ENCODE assay signal across 39 cellular contexts in genomic region chr7:79540592-79540991, GRCh38.
"Had no signal": no experiment of that assay in that cellular context is flagged by ENCODE, and none has a peak within 500 bp of the region (broad histone marks: within the 10 kb centered on the region; RNA-seq: fewer than 3 reads in every experiment).

No MANE protein-coding gene starts in this region.

- H3K4me3 ChIP-seq: adrenal gland, ascending aorta, body of pancreas, breast epithelium, cardiac muscle cell had no signal

- H3K27me3 Mint-ChIP-seq: activated naive CD4-positive, alpha-beta T cell treated with anti-CD3 and anti-CD28 coated beads, Interleukin-2, amount 10 ng/mL, durations not matched to agents 7 days and 5 days; activated naive CD4-positive, alpha-beta T cell treated with anti-CD3 and anti-CD28 coated beads, Interleukin-2, amount 50 U/mL, for 24 hours; activated naive CD8-positive, alpha-beta T cell; activated naive CD8-positive, alpha-beta T cell treated with anti-CD3 and anti-CD28 coated beads for 36 hours; activated naive CD8-positive, alpha-beta T cell treated with anti-CD3 and anti-CD28 coated beads, Interleukin-2, amount 10 ng/mL, durations not matched to agents 7 days and 5 days; activated naive CD8-positive, alpha-beta T cell treated with anti-CD3 and anti-CD28 coated beads, Interleukin-2, amount 50 U/mL, for 24 hours; activated T-cell treated with anti-CD3 and anti-CD28 coated beads, Interleukin-2, amount 50 U/mL, for 24 hours; activated T-helper 17 cell treated with anti-CD3 and anti-CD28 coated beads, Interleukin-2, amount 50 U/mL, for 72 hours; brain; central memory CD8-positive, alpha-beta T cell had no signal

- H3K4me3 Mint-ChIP-seq: activated naive CD4-positive, alpha-beta T cell treated with anti-CD3 and anti-CD28 coated beads for 36 hours; activated naive CD4-positive, alpha-beta T cell treated with anti-CD3 and anti-CD28 coated beads, Interleukin-2, amount 10 ng/mL, durations not matched to agents 7 days and 5 days; activated naive CD4-positive, alpha-beta T cell treated with anti-CD3 and anti-CD28 coated beads, Interleukin-2, amount 50 U/mL, for 24 hours; activated naive CD8-positive, alpha-beta T cell; activated naive CD8-positive, alpha-beta T cell treated with anti-CD3 and anti-CD28 coated beads for 36 hours; activated naive CD8-positive, alpha-beta T cell treated with anti-CD3 and anti-CD28 coated beads, Interleukin-2, amount 10 ng/mL, durations not matched to agents 7 days and 5 days; activated naive CD8-positive, alpha-beta T cell treated with anti-CD3 and anti-CD28 coated beads, Interleukin-2, amount 50 U/mL, for 24 hours; activated T-cell treated with anti-CD3 and anti-CD28 coated beads, Interleukin-2, amount 50 U/mL, for 24 hours; activated T-cell treated with anti-CD3 and anti-CD28 coated beads, Interleukin-2, amount 50 U/mL, for 4 hours; activated T-cell treated with anti-CD3 and anti-CD28 coated beads, Interleukin-2, amount 50 U/mL, for 72 hours; activated T-helper 1 cell treated with anti-CD3 and anti-CD28 coated beads, Interleukin-12 subunit alpha, Interleukin-12 subunit beta, Interleukin-2, Interleukin-4 antibody, amounts not matched to agents 30 ng/mL and 10 ng/mL and 1 ng/mL, durations not matched to agents 14 hours and 24 hours and 36 hours; activated T-helper 17 cell treated with anti-CD3 and anti-CD28 coated beads, Interleukin-2, amount 50 U/mL, for 72 hours; brain; central memory CD8-positive, alpha-beta T cell had no signal

- H3K27me3 ChIP-seq: adrenal gland, ascending aorta, body of pancreas, brain microvascular endothelial cell, breast epithelium, cardiac muscle cell had no signal

- H3K36me3 Mint-ChIP-seq: activated naive CD4-positive, alpha-beta T cell treated with anti-CD3 and anti-CD28 coated beads, Interleukin-2, amount 10 ng/mL, durations not matched to agents 7 days and 5 days; activated naive CD4-positive, alpha-beta T cell treated with anti-CD3 and anti-CD28 coated beads, Interleukin-2, amount 50 U/mL, for 24 hours; activated naive CD4-positive, alpha-beta T cell treated with anti-CD3 and anti-CD28 coated beads, Interleukin-2, amount 50 U/mL, for 72 hours; activated naive CD8-positive, alpha-beta T cell; activated naive CD8-positive, alpha-beta T cell treated with anti-CD3 and anti-CD28 coated beads for 36 hours; activated naive CD8-positive, alpha-beta T cell treated with anti-CD3 and anti-CD28 coated beads, Interleukin-2, amount 10 ng/mL, durations not matched to agents 7 days and 5 days; brain had no signal

- H3K9me3 Mint-ChIP-seq: activated naive CD4-positive, alpha-beta T cell treated with anti-CD3 and anti-CD28 coated beads for 36 hours; activated naive CD4-positive, alpha-beta T cell treated with anti-CD3 and anti-CD28 coated beads, Interleukin-2, amount 10 ng/mL, durations not matched to agents 7 days and 5 days; activated naive CD4-positive, alpha-beta T cell treated with anti-CD3 and anti-CD28 coated beads, Interleukin-2, amount 50 U/mL, for 24 hours; activated naive CD8-positive, alpha-beta T cell treated with anti-CD3 and anti-CD28 coated beads for 36 hours; activated naive CD8-positive, alpha-beta T cell treated with anti-CD3 and anti-CD28 coated beads, Interleukin-2, amount 10 ng/mL, durations not matched to agents 7 days and 5 days; activated naive CD8-positive, alpha-beta T cell treated with anti-CD3 and anti-CD28 coated beads, Interleukin-2, amount 50 U/mL, for 24 hours; activated T-cell treated with anti-CD3 and anti-CD28 coated beads, Interleukin-2, amount 50 U/mL, for 72 hours; activated T-helper 1 cell treated with anti-CD3 and anti-CD28 coated beads, Interleukin-12 subunit alpha, Interleukin-12 subunit beta, Interleukin-2, Interleukin-4 antibody, amounts not matched to agents 30 ng/mL and 10 ng/mL and 1 ng/mL, durations not matched to agents 14 hours and 24 hours and 36 hours had no signal

- H3K27ac ChIP-seq: adrenal gland, ascending aorta, body of pancreas, brain microvascular endothelial cell, breast epithelium, cardiac muscle cell had no signal

- H3K9me3 ChIP-seq: adrenal gland, ascending aorta, body of pancreas, breast epithelium had no signal

- DNase-seq: activated effector memory CD4-positive, alpha-beta T cell treated with anti-CD3 and anti-CD28 coated beads, Interleukin-2, amount 50 U/mL, for 16 hours; activated effector memory CD4-positive, alpha-beta T cell treated with Interleukin-2 at 50 U/mL for 16 hours; activated gamma-delta T cell; activated gamma-delta T cell treated with Interleukin-2 at 50 U/mL for 16 hours; activated naive CD4-positive, alpha-beta T cell; activated naive CD4-positive, alpha-beta T cell treated with anti-CD3 and anti-CD28 coated beads for 36 hours; activated naive CD4-positive, alpha-beta T cell treated with anti-CD3 and anti-CD28 coated beads, Interleukin-2, amount 10 ng/mL, durations not matched to agents 7 days and 5 days; activated naive CD4-positive, alpha-beta T cell treated with anti-CD3 and anti-CD28 coated beads, Interleukin-2, amount 50 U/mL, for 16 hours; activated naive CD4-positive, alpha-beta T cell treated with Interleukin-2 at 50 U/mL for 16 hours; activated naive CD8-positive, alpha-beta T cell treated with anti-CD3 and anti-CD28 coated beads for 36 hours; activated naive CD8-positive, alpha-beta T cell treated with anti-CD3 and anti-CD28 coated beads, Interleukin-2, amount 10 ng/mL, durations not matched to agents 7 days and 5 days; activated naive CD8-positive, alpha-beta T cell treated with anti-CD3 and anti-CD28 coated beads, Interleukin-2, amount 50 U/mL, for 24 hours; activated T-cell treated with anti-CD3 and anti-CD28 coated beads, Interleukin-2, amount 50 U/mL, for 24 hours; activated T-cell treated with anti-CD3 and anti-CD28 coated beads, Interleukin-2, amount 50 U/mL, for 4 hours; activated T-cell treated with anti-CD3 and anti-CD28 coated beads, Interleukin-2, amount 50 U/mL, for 48 hours; activated T-cell treated with anti-CD3 and anti-CD28 coated beads, Interleukin-2, amount 50 U/mL, for 72 hours; adrenal gland; amniotic stem cell; amygdala; anterior cingulate cortex; aorta; body of pancreas; brain microvascular endothelial cell; caudate nucleus; central memory CD4-positive, alpha-beta T cell; cerebellar nuclear complex had no signal

- FAIRE-seq: astrocyte, bronchial epithelial cell had no signal

- H3K4me1 Mint-ChIP-seq: activated naive CD4-positive, alpha-beta T cell treated with anti-CD3 and anti-CD28 coated beads, Interleukin-2, amount 10 ng/mL, durations not matched to agents 7 days and 5 days; activated naive CD4-positive, alpha-beta T cell treated with anti-CD3 and anti-CD28 coated beads, Interleukin-2, amount 50 U/mL, for 24 hours; activated naive CD8-positive, alpha-beta T cell treated with anti-CD3 and anti-CD28 coated beads for 36 hours; activated naive CD8-positive, alpha-beta T cell treated with anti-CD3 and anti-CD28 coated beads, Interleukin-2, amount 10 ng/mL, durations not matched to agents 7 days and 5 days; activated naive CD8-positive, alpha-beta T cell treated with anti-CD3 and anti-CD28 coated beads, Interleukin-2, amount 50 U/mL, for 24 hours; activated T-helper 17 cell treated with anti-CD3 and anti-CD28 coated beads, Interleukin-2, amount 50 U/mL, for 72 hours; brain; central memory CD8-positive, alpha-beta T cell had no signal

- H3K36me3 ChIP-seq: adrenal gland, ascending aorta, brain microvascular endothelial cell, breast epithelium, cardiac muscle cell had no signal

- ATAC-seq: activated naive CD4-positive, alpha-beta T cell treated with anti-CD3 and anti-CD28 coated beads, Interleukin-2, amount 50 U/mL, for 72 hours; activated naive CD8-positive, alpha-beta T cell treated with anti-CD3 and anti-CD28 coated beads, Interleukin-2, amount 50 U/mL, for 24 hours; activated T-cell treated with anti-CD3 and anti-CD28 coated beads, Interleukin-2, amount 50 U/mL, for 4 hours; activated T-cell treated with anti-CD3 and anti-CD28 coated beads, Interleukin-2, amount 50 U/mL, for 72 hours; activated T-helper 17 cell treated with anti-CD3 and anti-CD28 coated beads, Interleukin-2, amount 50 U/mL, for 72 hours; body of pancreas had no signal

- H3K27ac Mint-ChIP-seq: activated naive CD4-positive, alpha-beta T cell treated with anti-CD3 and anti-CD28 coated beads for 36 hours; activated naive CD4-positive, alpha-beta T cell treated with anti-CD3 and anti-CD28 coated beads, Interleukin-2, amount 10 ng/mL, durations not matched to agents 7 days and 5 days; activated naive CD4-positive, alpha-beta T cell treated with anti-CD3 and anti-CD28 coated beads, Interleukin-2, amount 50 U/mL, for 24 hours; activated naive CD4-positive, alpha-beta T cell treated with anti-CD3 and anti-CD28 coated beads, Interleukin-2, amount 50 U/mL, for 72 hours; activated naive CD8-positive, alpha-beta T cell; activated naive CD8-positive, alpha-beta T cell treated with anti-CD3 and anti-CD28 coated beads for 36 hours; activated naive CD8-positive, alpha-beta T cell treated with anti-CD3 and anti-CD28 coated beads, Interleukin-2, amount 10 ng/mL, durations not matched to agents 7 days and 5 days; activated naive CD8-positive, alpha-beta T cell treated with anti-CD3 and anti-CD28 coated beads, Interleukin-2, amount 50 U/mL, for 24 hours; activated T-cell treated with anti-CD3 and anti-CD28 coated beads, Interleukin-2, amount 50 U/mL, for 24 hours; activated T-cell treated with anti-CD3 and anti-CD28 coated beads, Interleukin-2, amount 50 U/mL, for 72 hours; activated T-helper 1 cell treated with anti-CD3 and anti-CD28 coated beads, Interleukin-12 subunit alpha, Interleukin-12 subunit beta, Interleukin-2, Interleukin-4 antibody, amounts not matched to agents 30 ng/mL and 10 ng/mL and 1 ng/mL, durations not matched to agents 14 hours and 24 hours and 36 hours; activated T-helper 17 cell treated with anti-CD3 and anti-CD28 coated beads, Interleukin-2, amount 50 U/mL, for 72 hours; activated T-helper 2 cell treated with anti-CD3 and anti-CD28 coated beads, Interferon-gamma antibody, Interleukin-2, Interleukin-4, amounts not matched to agents 10 μg/mL and 5 μg/mL and 100 μg/mL, durations not matched to agents 14 hours and 24 hours and 36 hours; brain had no signal

- H3K4me1 ChIP-seq: adrenal gland, ascending aorta, body of pancreas, breast epithelium had no signal
